In genomic region chr12:29552324-29552927, GRCh38 we compare ENCODE assay signal across 8 cellular contexts. TPM values are rescaled to one million over a fixed set of nuclear protein-coding genes. Genes with fewer than 3 reads are reported as not detected.
DNase-seq lines count a peak whose midpoint lies in the region; ATAC-seq, FAIRE-seq and TF ChIP-seq lines count a peak whose summit lies in the region.

No MANE protein-coding gene starts in this region.

- ATAC-seq in HG03139 (IDR thresholded peaks at IDR 0.05; ENCODE audit: unreplicated experiment) = no peak

- H3K27me3 Mint-ChIP-seq in MCF 10A (ENCODE audit: insufficient read depth, unreplicated experiment) = no peaks in the 10 kb centered on the region

- no peak overlapping the region for H3K27ac ChIP-seq in HEK293 (ENCODE audit: extremely low read depth, low read depth, low read length)

- DNase-seq in NCI-H1105 treated with DMSO at 0.1 percent for 48 hours (lab: John Stamatoyannopoulos, UW) (peak; percentile 66), MCF 10A (ENCODE audit: unreplicated experiment) (peak; percentile 68), islet precursor cell (peak; percentile 84)
- DNase-seq in stimulated activated CD4-positive, alpha-beta T cell treated with anti-CD3 and anti-CD28 coated beads, Interleukin-2, amount 100 ng/mL, for 48 hours = peak; percentile 59 to 67

- no peak overlapping the region for H3K4me3 Mint-ChIP-seq in MCF 10A (ENCODE audit: unreplicated experiment)

- POLR2A ChIA-PET in HEK293 (lab: Yijun Ruan, JAX) (no interaction called here), MCF 10A (lab: Yijun Ruan, JAX) (no interaction called here)

- peak; percentile 46 for FAIRE-seq in TTC549 (lab: Jason Lieb, UNC)

- intact Hi-C loops in MCF 10A (cut with micrococcal nuclease) = loop anchor here (1.0 to 2.0 kb wide), 4 partner anchors 230 to 734 kb away; partner anchors contain the start of gene TMTC1

- CTCF ChIA-PET in HEK293 (lab: Yijun Ruan, JAX) (interaction anchor here (0.6 to 1.4 kb wide), 11 partner anchors 9 to 1720 kb away, joined by 3 to 5 read pairs (median 3); no protein-coding TSS in a partner anchor), MCF 10A (lab: Yijun Ruan, JAX) (interaction anchor here (0.6 to 2.1 kb wide), 10 partner anchors 9 to 787 kb away, joined by 3 to 6 read pairs (median 4); no protein-coding TSS in a partner anchor)

- H3K4me1 ChIP-seq in HEK293 (ENCODE audit: control insufficient read depth, insufficient read depth, low read length) = no peaks in the 10 kb centered on the region

- BruUV-seq in MCF 10A (replicated peaks; lab: Mats Ljungman, UMichigan) = no TSS peak

- TF ChIP-seq CTCF in GM12872 (IDR thresholded peaks at IDR 0.05; ENCODE audit: insufficient read depth, low read depth, low read length) (peak; percentile 80), HEK293 (tag by site-specific recombination; IDR thresholded peaks at IDR 0.05) (no peak), MCF 10A (IDR thresholded peaks at IDR 0.05; ENCODE audit: unreplicated experiment) (peak; percentile 89)

- peaks cover 59% of the 10 kb centered on the region for H3K36me3 Mint-ChIP-seq in MCF 10A (ENCODE audit: insufficient read depth, unreplicated experiment)

- H3K36me3 ChIP-seq in HEK293 (ENCODE audit: control insufficient read depth in 2 of 2, insufficient read depth in 1 of 2, low read length in 2 of 2) = no peaks in the 10 kb centered on the region

- H3K4me1 Mint-ChIP-seq in MCF 10A (ENCODE audit: insufficient read depth, unreplicated experiment) = no peaks in the 10 kb centered on the region

- no peaks in the 10 kb centered on the region for H3K9me3 ChIP-seq in HEK293 (ENCODE audit: control insufficient read depth, insufficient read depth, low read depth, low read length)

- H3K27ac Mint-ChIP-seq in MCF 10A (ENCODE audit: low read depth, unreplicated experiment) = no peak overlapping the region

- no peaks in the 10 kb centered on the region for H3K9me3 Mint-ChIP-seq in MCF 10A (ENCODE audit: unreplicated experiment)

- no peak overlapping the region for H3K4me3 ChIP-seq in HEK293 (ENCODE audit: low read depth, low read length)

TF ChIP-seq in HEK293, 187 proteins besides CTCF, POLR2A, EP300 and RAD21:
- TF ChIP-seq ZNF830 (tag by site-specific recombination; IDR thresholded peaks at IDR 0.05; ENCODE audit: low read depth) (no peak), ZNF654 (tag by site-specific recombination; IDR thresholded peaks at IDR 0.05; ENCODE audit: low read depth) (peak; percentile 59), ZNF362 (tag by site-specific recombination; IDR thresholded peaks at IDR 0.05) (no peak), HOXC10 (CRISPR knock-in tag; IDR thresholded peaks at IDR 0.05) (no peak), ZNF133 (tag by site-specific recombination; IDR thresholded peaks at IDR 0.05) (no peak), ZNF24 (tag by site-specific recombination; IDR thresholded peaks at IDR 0.05) (no peak)

RNA-seq across cellular contexts. Expression of gene OVCH1, which starts 54.9 kb away (rescaled TPM):
- 1.9 and 4.0 TPM in 2 replicates for total RNA-seq in MCF 10A (2022)
